13 cellular contexts compared by ENCODE assay signal in genomic region chr3:43405888-43406636, GRCh38.
DNase-seq lines count a peak whose midpoint lies in the region; ATAC-seq, FAIRE-seq and TF ChIP-seq lines count a peak whose summit lies in the region.
"Had no signal": no experiment of that assay in that cellular context is flagged by ENCODE, and none has a peak within 500 bp of the region (broad histone marks: within the 10 kb centered on the region; RNA-seq: fewer than 3 reads in every experiment).

No MANE protein-coding gene starts in this region.

- peak overlapping the region; percentile 53 for H3K27ac Mint-ChIP-seq in astrocyte (ENCODE audit: unreplicated experiment)

- no peaks in the 10 kb centered on the region for H3K79me2 ChIP-seq in astrocyte (ENCODE audit: insufficient read depth, low read length)

- no peaks in the 10 kb centered on the region for H3K9me3 ChIP-seq in astrocyte (ENCODE audit: insufficient read depth, low read depth, low read length)
- no peaks in the 10 kb centered on the region for H3K9me3 ChIP-seq in heart right ventricle
- no peaks in the 10 kb centered on the region for H3K9me3 ChIP-seq in gastrocnemius medialis
- H3K9me3 ChIP-seq in vagina, result no peaks in the 10 kb centered on the region
- no peaks in the 10 kb centered on the region for H3K9me3 ChIP-seq in thyroid gland
- H3K9me3 ChIP-seq: ascending aorta, esophagus squamous epithelium, pancreas had no signal

- H3K9ac ChIP-seq in astrocyte (ENCODE audit: low read length), result peak overlapping the region; percentile 35

- FAIRE-seq in astrocyte (lab: Jason Lieb, UNC), result peak; percentile 29
- FAIRE-seq: pancreas had no signal

- no peaks in the 10 kb centered on the region for H3K27me3 ChIP-seq in astrocyte (ENCODE audit: insufficient read depth, low read length)
- no peaks in the 10 kb centered on the region for H3K27me3 ChIP-seq in heart right ventricle
- H3K27me3 ChIP-seq in gastrocnemius medialis, result no peaks in the 10 kb centered on the region
- H3K27me3 ChIP-seq in vagina, result no peaks in the 10 kb centered on the region
- no peaks in the 10 kb centered on the region for H3K27me3 ChIP-seq in thyroid gland
- H3K27me3 ChIP-seq: ascending aorta, esophagus squamous epithelium, pancreas had no signal

- in situ Hi-C loops in gastrocnemius medialis (cut with MboI; ENCODE audit: low sequenced_read_pairs in 4 of 4), result no loop called here

- DNase-seq in astrocyte (ENCODE audit: low read depth), result peak; percentile 80
- DNase-seq in heart right ventricle, result peak; percentile 18 to 28
- peak; percentile 77 to 81 for DNase-seq in gastrocnemius medialis
- DNase-seq in pons (ENCODE audit: low spot score), result no peak
- DNase-seq in vagina (ENCODE audit: extremely low spot score in 2 of 2), result no peak
- no peak for DNase-seq in thyroid gland
- no peak for DNase-seq in iPS-NIHi7 (ENCODE audit: extremely low spot score)
- DNase-seq: esophagus squamous epithelium, left colon, pancreas, PC-9 had no signal

- WGBS in heart right ventricle, 2 donors, result 40 to 52% methylated on average over 11 of the region's 11 CpGs
- WGBS in thyroid gland, 2 donors, result 83 to 87% methylated on average over 11 of the region's 11 CpGs

- H3K36me3 ChIP-seq in astrocyte (ENCODE audit: insufficient read depth, low read length) (no peaks in the 10 kb centered on the region), heart right ventricle (no peaks in the 10 kb centered on the region), gastrocnemius medialis (no peaks in the 10 kb centered on the region), vagina (no peaks in the 10 kb centered on the region), thyroid gland (no peaks in the 10 kb centered on the region)
- H3K36me3 ChIP-seq: ascending aorta, esophagus squamous epithelium, pancreas had no signal

- no peaks in the 10 kb centered on the region for H3K27me3 Mint-ChIP-seq in astrocyte (ENCODE audit: low read depth, unreplicated experiment)

- no peaks in the 10 kb centered on the region for H3K9me3 Mint-ChIP-seq in astrocyte (ENCODE audit: unreplicated experiment)

- TF ChIP-seq CTCF in astrocyte (IDR thresholded peaks at IDR 0.05; ENCODE audit: insufficient read depth, low read depth, low read length) (no peak), heart right ventricle (IDR thresholded peaks at IDR 0.05) (no peak), gastrocnemius medialis (IDR thresholded peaks at IDR 0.05 in 4 of 5, conservative IDR thresholded peaks at IDR 0.05 in 1 of 5) (no peak), vagina (IDR thresholded peaks at IDR 0.05) (no peak), thyroid gland (IDR thresholded peaks at IDR 0.05) (no peak)

- H3K4me1 Mint-ChIP-seq in astrocyte (ENCODE audit: low read depth, unreplicated experiment), result peaks cover 16% of the 10 kb centered on the region

- no peaks in the 10 kb centered on the region for H4K20me1 ChIP-seq in astrocyte (ENCODE audit: insufficient read depth, low read length)

- no peak overlapping the region for H3K4me3 ChIP-seq in astrocyte (ENCODE audit: insufficient read depth, low read depth, low read length)
- no peak overlapping the region for H3K4me3 ChIP-seq in heart right ventricle
- H3K4me3 ChIP-seq in gastrocnemius medialis, result peak overlapping the region in 1 of 4 donors; percentile 12
- no peak overlapping the region for H3K4me3 ChIP-seq in vagina
- no peak overlapping the region for H3K4me3 ChIP-seq in thyroid gland (replicated peaks in 1 of 3)
- H3K4me3 ChIP-seq: ascending aorta, esophagus squamous epithelium, pancreas, PC-9 had no signal

- H3K36me3 Mint-ChIP-seq in astrocyte (ENCODE audit: low read depth, unreplicated experiment), result peaks cover 2% of the 10 kb centered on the region

- H3K4me3 Mint-ChIP-seq in astrocyte (ENCODE audit: unreplicated experiment), result no peak overlapping the region

- intact Hi-C loops in heart right ventricle (cut with DNase I), result no loop called here
- intact Hi-C loops in gastrocnemius medialis (cut with DNase I; ENCODE audit: low total_unique reads), result no loop called here
- intact Hi-C loops in vagina (cut with DNase I), result no loop called here
- intact Hi-C loops in thyroid gland (cut with DNase I), result no loop called here

- H2AFZ ChIP-seq in astrocyte (ENCODE audit: low read depth, low read length), result peak overlapping the region; percentile 29
- H2AFZ ChIP-seq: PC-9 had no signal

- peak; percentile 68 for ATAC-seq in HG02870 (IDR thresholded peaks at IDR 0.05; ENCODE audit: unreplicated experiment)
- peak; percentile 32 to 99 (median 92) for ATAC-seq in heart right ventricle
- peak; percentile 93 to 95 for ATAC-seq in gastrocnemius medialis
- ATAC-seq: left colon, pancreas had no signal

- TF ChIP-seq POLR2A in gastrocnemius medialis (IDR thresholded peaks at IDR 0.05) (no peak), vagina (IDR thresholded peaks at IDR 0.05) (no peak), thyroid gland (IDR thresholded peaks at IDR 0.05) (no peak)

- H3K27ac ChIP-seq in astrocyte (ENCODE audit: low read depth, low read length) (peak overlapping the region; percentile 46), heart right ventricle (peak overlapping the region; percentile 2 to 72 (median 54)), gastrocnemius medialis (peak overlapping the region; percentile 66 to 78 (median 78)), vagina (no peak overlapping the region), thyroid gland (peak overlapping the region in 1 of 3 donors; percentile 9)
- H3K27ac ChIP-seq: ascending aorta, esophagus squamous epithelium, pancreas, PC-9 had no signal

- peak overlapping the region; percentile 38 for H3K4me2 ChIP-seq in astrocyte (ENCODE audit: low read length)
- H3K4me2 ChIP-seq: PC-9 had no signal

- H3K4me1 ChIP-seq in astrocyte (ENCODE audit: insufficient read depth, low read length), result peaks cover 5% of the 10 kb centered on the region
- H3K4me1 ChIP-seq in heart right ventricle, result peaks cover 0 to 15% (median 4%) of the 10 kb centered on the region in 9 donors
- peaks cover 4 to 20% of the 10 kb centered on the region in 2 donors for H3K4me1 ChIP-seq in gastrocnemius medialis
- H3K4me1 ChIP-seq in vagina, result no peaks in the 10 kb centered on the region
- peaks cover 12 to 16% of the 10 kb centered on the region in 2 donors for H3K4me1 ChIP-seq in thyroid gland
- H3K4me1 ChIP-seq: ascending aorta, esophagus squamous epithelium, pancreas had no signal

Comparison
In these comparisons a context has a peak if more than half of its experiments do, and no peak if none do; other contexts are left out.
1. DNase-seq: peak in astrocyte (single experiment), heart right ventricle (2 of 2) and gastrocnemius medialis (2 of 2); none in pons (single experiment), vagina (0 of 2), thyroid gland (0 of 2) and iPS-NIHi7 (single experiment).
2. Peak in every context shown above with its lines, with median percentiles within 50 percentile points of each other: ATAC-seq.